ENCODE assay signal across 1 cellular context in genomic region chr6:87701676-87702588, GRCh38.
TF ChIP-seq lines count a peak whose summit lies in the region.

AKIRIN2 (minus strand) TSS chr6:87702233; CDS start chr6:87701684, 549 bp downstream.

TF ChIP-seq in HepG2, 621 proteins besides CTCF, POLR2A, EP300 and RAD21 (continued from another document and continues in another):
- TF ChIP-seq MAX (IDR thresholded peaks at IDR 0.05) (peak; percentile 58), HNRNPLL (IDR thresholded peaks at IDR 0.05; ENCODE audit: low read depth, low read length, poor library complexity, severe bottlenecking) (peak; percentile 70), TERF1 (CRISPR knock-in tag; IDR thresholded peaks at IDR 0.05) (no peak), RBFOX2 (IDR thresholded peaks at IDR 0.05; ENCODE audit: low read depth, low read length) (peak; percentile 93), ZNF564 (CRISPR knock-in tag; IDR thresholded peaks at IDR 0.05) (peak; percentile 74; the same call in 1 of the 2 replicates), SPEN (CRISPR knock-in tag; IDR thresholded peaks at IDR 0.05; ENCODE audit: low read depth) (peak; percentile 79), ZBTB25 (CRISPR knock-in tag; IDR thresholded peaks at IDR 0.05) (0 out of 2 replicates have a peak, but pooled peaks have one; percentile 21), MED13 (CRISPR knock-in tag; IDR thresholded peaks at IDR 0.05) (peak; percentile 16; the same call in 1 of the 2 replicates), PAX8 (CRISPR knock-in tag; IDR thresholded peaks at IDR 0.05; ENCODE audit: borderline replicate concordance) (peak; percentile 82; the same call in 1 of the 2 replicates), ZNF776 (CRISPR knock-in tag; IDR thresholded peaks at IDR 0.05) (no peak), ZBTB42 (CRISPR knock-in tag; IDR thresholded peaks at IDR 0.05) (peak; percentile 26; the same call in 1 of the 2 replicates), CHD4 (IDR thresholded peaks at IDR 0.05; ENCODE audit: borderline replicate concordance, low read length) (no peak), PLRG1 (conservative IDR thresholded peaks at IDR 0.05) (no peak), ZNF414 (CRISPR knock-in tag; IDR thresholded peaks at IDR 0.05) (0 out of 2 replicates have a peak, but pooled peaks have one; percentile 50), ZGPAT (CRISPR knock-in tag; IDR thresholded peaks at IDR 0.05) (peak; percentile 81; the same call in 1 of the 2 replicates), ZMYM2 (CRISPR knock-in tag; IDR thresholded peaks at IDR 0.05) (0 out of 2 replicates have a peak, but pooled peaks have one; percentile 22), ZNF276 (CRISPR knock-in tag; IDR thresholded peaks at IDR 0.05; ENCODE audit: low read depth) (peak; percentile 46; the same call in 1 of the 2 replicates), ATRX (CRISPR knock-in tag; IDR thresholded peaks at IDR 0.05; ENCODE audit: borderline replicate concordance) (no peak), HINFP (CRISPR knock-in tag; IDR thresholded peaks at IDR 0.05; ENCODE audit: low read depth) (no peak), ELF1 (CRISPR knock-in tag; IDR thresholded peaks at IDR 0.05) (peak; percentile 99), ZNF124 (CRISPR knock-in tag; IDR thresholded peaks at IDR 0.05) (peak; percentile 71; the same call in 1 of the 2 replicates), DBP (CRISPR knock-in tag; IDR thresholded peaks at IDR 0.05; ENCODE audit: not compliant biosample characterization) (no peak), ARID5B (CRISPR knock-in tag; IDR thresholded peaks at IDR 0.05) (no peak), SIN3A (IDR thresholded peaks at IDR 0.05; ENCODE audit: borderline replicate concordance, low read depth, low read length) (peak; percentile 56; the same call in 1 of the 2 replicates), SP5 (CRISPR knock-in tag; IDR thresholded peaks at IDR 0.05; ENCODE audit: borderline replicate concordance, low read depth) (peak; percentile 74; the same call in 1 of the 2 replicates), KLF13 (CRISPR knock-in tag; IDR thresholded peaks at IDR 0.05) (no peak), GABPB1 (CRISPR knock-in tag; IDR thresholded peaks at IDR 0.05) (peak; percentile 89), ZNF513 (CRISPR knock-in tag; conservative IDR thresholded peaks at IDR 0.05) (no peak), CHCHD3 (CRISPR knock-in tag; IDR thresholded peaks at IDR 0.05) (0 out of 2 replicates have a peak, but pooled peaks have one; percentile 19), ZNF180 (CRISPR knock-in tag; IDR thresholded peaks at IDR 0.05; ENCODE audit: borderline replicate concordance, low read depth) (no peak), ZBTB20 (CRISPR knock-in tag; IDR thresholded peaks at IDR 0.05; ENCODE audit: borderline replicate concordance, low read depth) (no peak), IRF9 (CRISPR knock-in tag; IDR thresholded peaks at IDR 0.05; ENCODE audit: borderline replicate concordance) (no peak), ZNF768 (CRISPR knock-in tag; IDR thresholded peaks at IDR 0.05) (no peak), PRDM10 (CRISPR knock-in tag; IDR thresholded peaks at IDR 0.05; ENCODE audit: low read depth) (no peak; the same call in 1 of the 2 replicates)
